9 cellular contexts compared by ENCODE assay signal in genomic region chr1:204152310-204153044, GRCh38. TPM values are rescaled to one million over a fixed set of nuclear protein-coding genes. Genes with fewer than 3 reads are reported as not detected.
DNase-seq lines count a peak whose midpoint lies in the region; ATAC-seq and TF ChIP-seq lines count a peak whose summit lies in the region.
"Had no signal": no experiment of that assay in that cellular context is flagged by ENCODE, and none has a peak within 500 bp of the region (broad histone marks: within the 10 kb centered on the region; RNA-seq: fewer than 3 reads in every experiment).

No MANE protein-coding gene starts in this region.

- no peaks in the 10 kb centered on the region for H3K4me1 ChIP-seq in endocrine pancreas (ENCODE audit: control insufficient read depth, insufficient read depth, low read length)

- peak overlapping the region in 1 of 2 donors; percentile 80 for H3K27ac Mint-ChIP-seq in natural killer cell

- H3K9me3 ChIP-seq in AG04450 (ENCODE audit: control insufficient read depth, insufficient read depth, low read length) (no peaks in the 10 kb centered on the region), MG63 (no peaks in the 10 kb centered on the region), endocrine pancreas (ENCODE audit: control insufficient read depth, low read length) (no peaks in the 10 kb centered on the region)

- CTCF ChIA-PET in AG04450 (lab: Charles Lee), result interaction anchor here (0.7 to 2.8 kb wide), 4 partner anchors 10 to 246 kb away, joined by 4 to 12 read pairs (median 8); no protein-coding TSS in a partner anchor

- peaks cover 0 to 8% of the 10 kb centered on the region in 2 donors for H3K27me3 Mint-ChIP-seq in natural killer cell (ENCODE audit: low read depth in 2 of 2)

- H3K27me3 ChIP-seq in AG04450 (ENCODE audit: control insufficient read depth, insufficient read depth, low read length), result peaks cover 12% of the 10 kb centered on the region
- no peaks in the 10 kb centered on the region for H3K27me3 ChIP-seq in MG63
- no peaks in the 10 kb centered on the region for H3K27me3 ChIP-seq in endocrine pancreas (ENCODE audit: control insufficient read depth, insufficient read depth, low read length)

- intact Hi-C loops in natural killer cell (cut with micrococcal nuclease), result no loop called here

- H3K4me1 Mint-ChIP-seq in natural killer cell, result peaks cover 0 to 4% of the 10 kb centered on the region in 2 donors

- TF ChIP-seq CTCF in AG04450 (IDR thresholded peaks at IDR 0.05; ENCODE audit: low read depth, low read length), result no peak
- no peak for TF ChIP-seq CTCF in natural killer cell (IDR thresholded peaks at IDR 0.05)

- H3K4me3 ChIP-seq in AG04450 (ENCODE audit: low read depth, low read length) (peak overlapping the region; percentile 67), MG63 (peak overlapping the region; percentile 52), endocrine pancreas (ENCODE audit: control insufficient read depth, insufficient read depth, low read length) (no peak overlapping the region)
- H3K4me3 ChIP-seq: GM12878 had no signal

- no peak for DNase-seq in AG04450 (ENCODE audit: low read depth, low spot score)
- no peak for DNase-seq in MG63
- DNase-seq in natural killer cell, result no peak
- DNase-seq in islet precursor cell, result no peak

- POLR2A ChIA-PET in AG04450 (lab: Yijun Ruan, JAX), result interaction anchor here (0.6 kb wide), 1 partner anchor 13 kb away, joined by 3 read pairs; no protein-coding TSS in a partner anchor

- no peaks in the 10 kb centered on the region for H3K9me3 Mint-ChIP-seq in natural killer cell

- peak overlapping the region; percentile 70 for H3K9ac ChIP-seq in endocrine pancreas (ENCODE audit: control insufficient read depth, insufficient read depth, low read length)

- ATAC-seq in natural killer cell, result peak in 2 of 3 donors; percentile 1 to 3
- ATAC-seq in HG03196 (IDR thresholded peaks at IDR 0.05; ENCODE audit: unreplicated experiment), result no peak
- ATAC-seq in GM21717 (IDR thresholded peaks at IDR 0.05; ENCODE audit: unreplicated experiment), result no peak
- no peak for ATAC-seq in HG03025 (IDR thresholded peaks at IDR 0.05; ENCODE audit: low FRiP score, unreplicated experiment)
- ATAC-seq: GM12878 had no signal

- H3K4me3 Mint-ChIP-seq in natural killer cell, result peak overlapping the region; percentile 79

- no peaks in the 10 kb centered on the region for H3K36me3 Mint-ChIP-seq in natural killer cell

- H3K27ac ChIP-seq in AG04450 (ENCODE audit: low read depth, low read length), result no peak overlapping the region

- H3K36me3 ChIP-seq in MG63, result no peaks in the 10 kb centered on the region
- H3K36me3 ChIP-seq in endocrine pancreas (ENCODE audit: control insufficient read depth, insufficient read depth, low read length), result no peaks in the 10 kb centered on the region

RNA-seq across cellular contexts. Expression of gene ETNK2, which starts 0.6 kb away (rescaled TPM):
- polyA plus RNA-seq in AG04450 (2011; rRNA removed), result 25.1 and 25.6 TPM in 2 replicates
- polyA minus RNA-seq in AG04450 (2011; rRNA and poly(A)+ RNA removed), result 25.6 and 33.5 TPM in 2 replicates
- total RNA-seq in MG63 (2014; rRNA removed; shearing (Covaris generic); ENCODE audit: low replicate concordance), result 11.1 and 11.2 TPM in 2 replicates
- 1 to 10 TPM; 5.1 to 5.8 (median 5.5) TPM for total RNA-seq in natural killer cell
- total RNA-seq: GM12878 had no signal

RNA-seq across cellular contexts. Expression of gene REN, which starts 13.7 kb away (rescaled TPM):
- 0.72 and 0.94 TPM in 2 replicates for polyA plus RNA-seq in AG04450 (2011; rRNA removed)
- polyA minus RNA-seq in AG04450 (2011; rRNA and poly(A)+ RNA removed), result 0.23 TPM in 1 of 2 replicates, not detected in the other
- not detected in 2 replicates for total RNA-seq in MG63 (2014; rRNA removed; shearing (Covaris generic); ENCODE audit: low replicate concordance)
- total RNA-seq in natural killer cell, result not detected
- total RNA-seq: GM12878 had no signal
- polyA plus RNA-seq: GM12878 had no signal

RNA-seq across cellular contexts. Expression of gene KISS1, which starts 43.8 kb away (rescaled TPM):
- polyA plus RNA-seq in AG04450 (2011; rRNA removed), result 3.4 and 7.0 TPM in 2 replicates
- 2.0 and 3.2 TPM in 2 replicates for polyA minus RNA-seq in AG04450 (2011; rRNA and poly(A)+ RNA removed)
- total RNA-seq in MG63 (2014; rRNA removed; shearing (Covaris generic); ENCODE audit: low replicate concordance), result not detected in 2 replicates
- not detected for total RNA-seq in natural killer cell
- total RNA-seq: GM12878 had no signal
- polyA plus RNA-seq: GM12878 had no signal

Comparison
In these comparisons a context has a peak if more than half of its experiments do, and no peak if none do; other contexts are left out.
1. ATAC-seq: peak in natural killer cell (2 of 3); none in HG03196 (single experiment), GM21717 (single experiment) and HG03025 (single experiment).